ENCODE assay signal across 29 cellular contexts in genomic region chr2:60268032-60268431, GRCh38.
"Had no signal": no experiment of that assay in that cellular context is flagged by ENCODE, and none has a peak within 500 bp of the region (broad histone marks: within the 10 kb centered on the region; RNA-seq: fewer than 3 reads in every experiment).

No MANE protein-coding gene starts in this region.

- H3K9me3 Mint-ChIP-seq: stimulated activated memory B cell treated with anti-CD40 and anti-IgM and Interleukin-4, amounts not matched to agents 10 μg/mL and 1 μg/mL and 100 μg/mL, for 72 hours; stimulated activated naive CD8-positive, alpha-beta T cell treated with anti-CD3 and anti-CD28 coated beads, Interleukin-15, Interleukin-2, amounts not matched to agents 100 ng/mL and 50 ng/mL, for 24 hours had no signal

- H3K27ac ChIP-seq: stomach, suprapubic skin, testis, thoracic aorta, thyroid gland, tibial artery, tibial nerve, transverse colon, upper lobe of left lung, upper lobe of right lung, uterus, vagina had no signal

- H3K4me3 Mint-ChIP-seq: stimulated activated effector memory CD8-positive, alpha-beta T cell treated with anti-CD3 and anti-CD28 coated beads, Interleukin-12 subunit alpha, Interleukin-12 subunit beta, amount 100 ng/mL, for 72 hours; stimulated activated memory B cell treated with anti-CD40 and anti-IgM and Interleukin-4, amounts not matched to agents 10 μg/mL and 1 μg/mL and 100 μg/mL, for 72 hours; stimulated activated naive B cell treated with anti-CD40 and anti-IgM and Interleukin-4, amounts not matched to agents 10 μg/mL and 1 μg/mL and 100 μg/mL, for 72 hours; stimulated activated naive CD8-positive, alpha-beta T cell treated with anti-CD3 and anti-CD28 coated beads, Interleukin-15, amount 100 ng/mL, for 72 hours; stimulated activated naive CD8-positive, alpha-beta T cell treated with anti-CD3 and anti-CD28 coated beads, Interleukin-15, Interleukin-2, amounts not matched to agents 100 ng/mL and 50 ng/mL, for 24 hours; type B pancreatic cell had no signal

- H3K27ac Mint-ChIP-seq: stimulated activated effector memory CD8-positive, alpha-beta T cell treated with anti-CD3 and anti-CD28 coated beads, Interleukin-12 subunit alpha, Interleukin-12 subunit beta, amount 100 ng/mL, for 72 hours; stimulated activated memory B cell treated with anti-CD40 and anti-IgM and Interleukin-4, amounts not matched to agents 10 μg/mL and 1 μg/mL and 100 μg/mL, for 72 hours; stimulated activated naive B cell treated with anti-CD40 and anti-IgM and Interleukin-4, amounts not matched to agents 10 μg/mL and 1 μg/mL and 100 μg/mL, for 72 hours; stimulated activated naive CD8-positive, alpha-beta T cell treated with anti-CD3 and anti-CD28 coated beads, Interleukin-15, amount 100 ng/mL, for 72 hours; stimulated activated naive CD8-positive, alpha-beta T cell treated with anti-CD3 and anti-CD28 coated beads, Interleukin-15, Interleukin-2, amounts not matched to agents 100 ng/mL and 50 ng/mL, for 24 hours; type B pancreatic cell had no signal

- ATAC-seq: stimulated activated effector memory CD8-positive, alpha-beta T cell treated with anti-CD3 and anti-CD28 coated beads, Interleukin-12 subunit alpha, Interleukin-12 subunit beta, amount 100 ng/mL, for 72 hours; stimulated activated memory B cell treated with anti-CD40 and anti-IgM and Interleukin-4, amounts not matched to agents 10 μg/mL and 1 μg/mL and 100 μg/mL, for 72 hours; stimulated activated naive B cell treated with anti-CD40 and anti-IgM and Interleukin-4, amounts not matched to agents 10 μg/mL and 1 μg/mL and 100 μg/mL, for 72 hours; stimulated activated naive CD8-positive, alpha-beta T cell treated with anti-CD3 and anti-CD28 coated beads, Interleukin-15, amount 100 ng/mL, for 72 hours; stimulated activated naive CD8-positive, alpha-beta T cell treated with anti-CD3 and anti-CD28 coated beads, Interleukin-15, Interleukin-2, amounts not matched to agents 100 U/mL and 50 U/mL, for 24 hours; upper lobe of right lung had no signal

- FAIRE-seq: urothelium cell line had no signal

- H3K27me3 ChIP-seq: stomach, suprapubic skin, testis, thyroid gland, tibial artery, tibial nerve, transverse colon, upper lobe of left lung, upper lobe of right lung, uterus, vagina had no signal

- H3K9me3 ChIP-seq: stomach, suprapubic skin, testis, thoracic aorta, thyroid gland, tibial artery, tibial nerve, transverse colon, upper lobe of left lung, upper lobe of right lung, uterus, vagina had no signal

- H3K27me3 Mint-ChIP-seq: stimulated activated memory B cell treated with anti-CD40 and anti-IgM and Interleukin-4, amounts not matched to agents 10 μg/mL and 1 μg/mL and 100 μg/mL, for 72 hours; stimulated activated naive B cell treated with anti-CD40 and anti-IgM and Interleukin-4, amounts not matched to agents 10 μg/mL and 1 μg/mL and 100 μg/mL, for 72 hours; stimulated activated naive CD8-positive, alpha-beta T cell treated with anti-CD3 and anti-CD28 coated beads, Interleukin-15, Interleukin-2, amounts not matched to agents 100 ng/mL and 50 ng/mL, for 24 hours had no signal

- DNase-seq: stimulated activated CD4-positive, alpha-beta T cell treated with anti-CD3 and anti-CD28 coated beads, Interleukin-2, amount 100 ng/mL, for 48 hours; stimulated activated CD4-positive, alpha-beta T cell treated with anti-CD3 and anti-CD28 coated beads, Interleukin-4, amount 100 ng/mL, for 1 hour; stimulated activated CD4-positive, alpha-beta T cell treated with anti-CD3 and anti-CD28 coated beads, Interleukin-4, amount 100 ng/mL, for 24 hours; stimulated activated CD4-positive, alpha-beta T cell treated with anti-CD3 and anti-CD28 coated beads, Interleukin-4, amount 100 ng/mL, for 4 hours; stimulated activated CD8-positive, alpha-beta memory T cell treated with anti-CD3 and anti-CD28 coated beads, Interleukin-4, amount 100 ng/mL, for 48 hours; stimulated activated naive B cell treated with anti-CD40 and anti-IgM and Interleukin-4, amounts not matched to agents 10 μg/mL and 1 μg/mL and 100 μg/mL, for 72 hours; stimulated activated naive CD4-positive, alpha-beta T cell; stimulated activated naive CD4-positive, alpha-beta T cell treated with Interleukin-2 at 50 U/mL for 16 hours; stimulated activated naive CD8-positive, alpha-beta T cell treated with anti-CD3 and anti-CD28 coated beads, Interleukin-15, amount 100 ng/mL, for 72 hours; stimulated activated naive CD8-positive, alpha-beta T cell treated with anti-CD3 and anti-CD28 coated beads, Interleukin-15, Interleukin-2, amounts not matched to agents 100 U/mL and 50 U/mL, for 24 hours; stomach; substantia nigra; testis; thyroid gland; tibial artery; transverse colon; trophoblast cell; upper lobe of left lung; upper lobe of right lung; uterus had no signal

- H3K4me3 ChIP-seq: stomach, suprapubic skin, testis, thoracic aorta, thyroid gland, tibial artery, tibial nerve, transverse colon, upper lobe of left lung, upper lobe of right lung, uterus, vagina had no signal

- H3K36me3 ChIP-seq: stomach, suprapubic skin, thoracic aorta, thyroid gland, tibial artery, tibial nerve, transverse colon, upper lobe of left lung, upper lobe of right lung, uterus, vagina had no signal

- H3K36me3 Mint-ChIP-seq: stimulated activated effector memory CD8-positive, alpha-beta T cell treated with anti-CD3 and anti-CD28 coated beads, Interleukin-12 subunit alpha, Interleukin-12 subunit beta, amount 100 ng/mL, for 72 hours; stimulated activated memory B cell treated with anti-CD40 and anti-IgM and Interleukin-4, amounts not matched to agents 10 μg/mL and 1 μg/mL and 100 μg/mL, for 72 hours; stimulated activated naive B cell treated with anti-CD40 and anti-IgM and Interleukin-4, amounts not matched to agents 10 μg/mL and 1 μg/mL and 100 μg/mL, for 72 hours had no signal

- H3K4me1 ChIP-seq: stomach, suprapubic skin, testis, thyroid gland, tibial artery, tibial nerve, transverse colon, upper lobe of left lung, upper lobe of right lung, uterus, vagina had no signal

- H3K4me1 Mint-ChIP-seq: stimulated activated effector memory CD8-positive, alpha-beta T cell treated with anti-CD3 and anti-CD28 coated beads, Interleukin-12 subunit alpha, Interleukin-12 subunit beta, amount 100 ng/mL, for 72 hours had no signal
